Comparison of ENCODE assay signal across 1 cellular context in genomic region chr12:124720687-124721500, GRCh38.
A peak's percentile ranks its signal among the peaks of the same experiment; 100 is the strongest.
TF ChIP-seq lines count a peak whose summit lies in the region.

No MANE protein-coding gene starts in this region.

TF ChIP-seq in HEK293, 187 proteins besides CTCF, POLR2A, EP300 and RAD21 (continued from another document and continues in another):
- TF ChIP-seq ZNF2 (tag by site-specific recombination; IDR thresholded peaks at IDR 0.05), result no peak; the same call in 1 of the 2 replicates
- TF ChIP-seq ZNF169 (tag by site-specific recombination; IDR thresholded peaks at IDR 0.05), result no peak
- no peak for TF ChIP-seq ZNF785 (tag by site-specific recombination; IDR thresholded peaks at IDR 0.05)
- TF ChIP-seq ZBTB11 (tag by site-specific recombination; conservative IDR thresholded peaks at IDR 0.05; ENCODE audit: low read depth), result no peak
- TF ChIP-seq AEBP2 (tag by site-specific recombination; IDR thresholded peaks at IDR 0.05; ENCODE audit: borderline replicate concordance), result no peak
- 0 out of 2 replicates have a peak, but pooled peaks have one; percentile 62 for TF ChIP-seq ZNF692 (tag by site-specific recombination; IDR thresholded peaks at IDR 0.05)
- TF ChIP-seq ZNF335 (tag by site-specific recombination; conservative IDR thresholded peaks at IDR 0.05), result peak; percentile 37; the same call in 1 of the 2 replicates
- TF ChIP-seq YY2 (tag by site-specific recombination; IDR thresholded peaks at IDR 0.05), result no peak
- peak; percentile 92 for TF ChIP-seq PATZ1 (tag by site-specific recombination; IDR thresholded peaks at IDR 0.05)
- TF ChIP-seq ZFP37 (tag by site-specific recombination; IDR thresholded peaks at IDR 0.05), result no peak
- peak; percentile 90 for TF ChIP-seq ZNF561 (tag by site-specific recombination; IDR thresholded peaks at IDR 0.05; ENCODE audit: borderline replicate concordance)
- peak; percentile 98 for TF ChIP-seq INSM2 (tag by site-specific recombination; IDR thresholded peaks at IDR 0.05)
- peak; percentile 89 for TF ChIP-seq ZXDB (tag by site-specific recombination; IDR thresholded peaks at IDR 0.05)
- TF ChIP-seq ZNF585B (tag by site-specific recombination; IDR thresholded peaks at IDR 0.05), result no peak
- TF ChIP-seq WT1 (tag by site-specific recombination; IDR thresholded peaks at IDR 0.05), result peak; percentile 79
- 0 out of 2 replicates have a peak, but pooled peaks have one; percentile 4 for TF ChIP-seq TRIM28 (IDR thresholded peaks at IDR 0.05; ENCODE audit: borderline replicate concordance, low read length)
- peak; percentile 71; the same call in 1 of the 2 replicates for TF ChIP-seq ZNF501 (tag by site-specific recombination; IDR thresholded peaks at IDR 0.05)
- no peak; the same call in none of the 2 replicates for TF ChIP-seq SP3 (tag by site-specific recombination; IDR thresholded peaks at IDR 0.05)
- TF ChIP-seq ZNF202 (tag by site-specific recombination; IDR thresholded peaks at IDR 0.05; ENCODE audit: borderline replicate concordance), result no peak
- peak; percentile 90 for TF ChIP-seq OSR2 (tag by site-specific recombination; IDR thresholded peaks at IDR 0.05)
- no peak for TF ChIP-seq ZNF777 (tag by site-specific recombination; IDR thresholded peaks at IDR 0.05; ENCODE audit: borderline replicate concordance)
- TF ChIP-seq ZNF280C (tag by site-specific recombination; IDR thresholded peaks at IDR 0.05), result no peak
- TF ChIP-seq MEIS1 (CRISPR knock-in tag; IDR thresholded peaks at IDR 0.05; ENCODE audit: borderline replicate concordance), result peak; percentile 96
- TF ChIP-seq MYNN (tag by site-specific recombination; IDR thresholded peaks at IDR 0.05; ENCODE audit: borderline replicate concordance), result no peak; the same call in 1 of the 2 replicates
- no peak for TF ChIP-seq PRDM2 (tag by site-specific recombination; IDR thresholded peaks at IDR 0.05; ENCODE audit: borderline replicate concordance)
- 0 out of 2 replicates have a peak, but pooled peaks have one; percentile 60 for TF ChIP-seq ZNF645 (tag by site-specific recombination; IDR thresholded peaks at IDR 0.05)
- TF ChIP-seq GFI1B (tag by site-specific recombination; IDR thresholded peaks at IDR 0.05), result peak; percentile 82
- no peak for TF ChIP-seq ZNF571 (tag by site-specific recombination; IDR thresholded peaks at IDR 0.05)
- TF ChIP-seq ZNF600 (tag by site-specific recombination; IDR thresholded peaks at IDR 0.05), result peak; percentile 78
- no peak for TF ChIP-seq ZNF221 (tag by site-specific recombination; IDR thresholded peaks at IDR 0.05; ENCODE audit: borderline replicate concordance)
- TF ChIP-seq ZFP41 (tag by site-specific recombination; IDR thresholded peaks at IDR 0.05; ENCODE audit: borderline replicate concordance), result no peak
- TF ChIP-seq ZNF514 (tag by site-specific recombination; IDR thresholded peaks at IDR 0.05), result no peak
- peak; percentile 40; the same call in 1 of the 2 replicates for TF ChIP-seq ZNF341 (tag by site-specific recombination; IDR thresholded peaks at IDR 0.05; ENCODE audit: low read depth)
